ENCODE assay signal across 12 cellular contexts in the genomic region with DNA sequence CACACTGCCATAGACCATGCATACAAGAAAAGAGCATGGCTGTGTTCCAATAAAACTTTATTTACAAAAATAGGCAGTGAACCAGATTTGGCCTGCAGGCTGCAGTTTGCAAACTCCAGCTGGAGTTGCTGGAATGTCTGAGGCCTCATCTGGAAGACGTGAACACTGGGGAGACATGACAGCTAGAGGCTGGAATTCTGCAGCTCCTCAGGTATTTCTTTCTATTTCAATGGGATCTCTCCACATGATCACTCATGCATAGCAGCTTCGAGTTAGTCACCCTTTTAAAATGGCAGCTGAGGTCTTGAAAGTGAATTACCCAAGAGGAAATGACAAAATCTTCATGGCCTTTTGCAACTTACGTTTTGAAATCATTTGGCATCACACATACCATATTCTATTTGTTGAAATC. TPM values are rescaled to one million over a fixed set of nuclear protein-coding genes. Genes with fewer than 3 reads are reported as not detected.
DNase-seq lines count a peak whose midpoint lies in the region; ATAC-seq and TF ChIP-seq lines count a peak whose summit lies in the region.
"Had no signal": no experiment of that assay in that cellular context is flagged by ENCODE, and none has a peak within 500 bp of the region (broad histone marks: within the 10 kb centered on the region; RNA-seq: fewer than 3 reads in every experiment).

No MANE protein-coding gene starts in this region.

- H3K9me3 ChIP-seq in AG04450 (ENCODE audit: control insufficient read depth, insufficient read depth, low read length) (no peaks in the 10 kb centered on the region), H9 (ENCODE audit: control insufficient read depth, low read depth, low read length) (no peaks in the 10 kb centered on the region)

- H4K91ac ChIP-seq in H9 (ENCODE audit: insufficient read length, low read depth, low read length) = no peak overlapping the region

- no peak overlapping the region for H3K4ac ChIP-seq in H9 (ENCODE audit: low read depth, low read length)

- H2BK12ac ChIP-seq in H9 (ENCODE audit: insufficient read length, low read depth, low read length) = no peak overlapping the region

- H3K4me3 ChIP-seq in AG04450 (ENCODE audit: low read depth, low read length) = no peak overlapping the region

- no peak overlapping the region for H2AK5ac ChIP-seq in H9 (ENCODE audit: insufficient read length, low read length)

- H3K27ac ChIP-seq in AG04450 (ENCODE audit: low read depth, low read length) (no peak overlapping the region), foreskin keratinocyte (no peak overlapping the region), H9 (ENCODE audit: insufficient read length, low read depth, low read length) (no peak overlapping the region)

- no peaks in the 10 kb centered on the region for H3K23me2 ChIP-seq in H9 (ENCODE audit: insufficient read length, low read depth, low read length, poor library complexity, severe bottlenecking)

- H4K5ac ChIP-seq in H9 (ENCODE audit: insufficient read length, low read depth, low read length) = no peak overlapping the region

- POLR2A ChIA-PET in AG04450 (lab: Yijun Ruan, JAX) = interaction anchor here (0.6 to 0.7 kb wide), 2 partner anchors 369 to 693 kb away, joined by 3 read pairs; no protein-coding TSS in a partner anchor

- ATAC-seq in foreskin keratinocyte = peak; percentile 95
- ATAC-seq in HG02623 (IDR thresholded peaks at IDR 0.05; ENCODE audit: unreplicated experiment) = no peak
- ATAC-seq in GM21528 (IDR thresholded peaks at IDR 0.05; ENCODE audit: low FRiP score, unreplicated experiment) = no peak
- ATAC-seq: CD8-positive, alpha-beta T cell; HCT116 had no signal

- H3K14ac ChIP-seq in H9 (ENCODE audit: insufficient read depth, low read length) = no peak overlapping the region

- H3K27me3 ChIP-seq in AG04450 (ENCODE audit: control insufficient read depth, insufficient read depth, low read length) (no peaks in the 10 kb centered on the region), foreskin keratinocyte (no peaks in the 10 kb centered on the region), H9 (ENCODE audit: insufficient read depth, low read length) (no peaks in the 10 kb centered on the region)

- H3K4me3 Mint-ChIP-seq in H9 = no peak overlapping the region
- H3K4me3 Mint-ChIP-seq: CD8-positive, alpha-beta T cell; T-helper 1 cell treated with Interleukin-12 subunit alpha and Interleukin-12 subunit beta and Interleukin-4 antibody, amounts not matched to agents 30 μg/mL and 1 μg/mL, for 36 hours had no signal

- no peak overlapping the region for H2BK15ac ChIP-seq in H9 (ENCODE audit: low read depth, low read length)

- H2BK120ac ChIP-seq in H9 (ENCODE audit: low read depth, low read length, poor library complexity, severe bottlenecking) = no peak overlapping the region

- no peaks in the 10 kb centered on the region for H3K36me3 Mint-ChIP-seq in H9 (ENCODE audit: insufficient read depth in 1 of 3, low read depth in 3 of 3)
- H3K36me3 Mint-ChIP-seq: CD8-positive, alpha-beta T cell had no signal

- H2BK5ac ChIP-seq in H9 (ENCODE audit: insufficient read length, low read length) = no peak overlapping the region

- peaks cover 9 to 17% of the 10 kb centered on the region in 2 experiments for H3K4me1 Mint-ChIP-seq in H9

- H2AFZ ChIP-seq in H9 (ENCODE audit: low read length) = no peak overlapping the region

- H3K23ac ChIP-seq in H9 (ENCODE audit: insufficient read length, low read depth, low read length) = no peak overlapping the region

- H4K20me1 ChIP-seq in H9 (ENCODE audit: control insufficient read depth, insufficient read depth, insufficient read length) = no peaks in the 10 kb centered on the region

- H3K4me1 ChIP-seq in foreskin keratinocyte = peaks cover 9% of the 10 kb centered on the region
- H3K4me1 ChIP-seq in H9 (ENCODE audit: insufficient read depth, low read length) = no peaks in the 10 kb centered on the region; the same call in 1 of the 2 replicates

- H2BK20ac ChIP-seq in H9 (ENCODE audit: low read depth, low read length, poor library complexity, severe bottlenecking) = no peak overlapping the region

- no peak overlapping the region for H3K9ac ChIP-seq in H9 (ENCODE audit: extremely low read depth, insufficient read length, low read length)

- no peak overlapping the region for H3T11ph ChIP-seq in H9 (ENCODE audit: low read length)

- H3K79me1 ChIP-seq in H9 (ENCODE audit: insufficient read depth, low read depth, low read length, poor library complexity, severe bottlenecking) = no peaks in the 10 kb centered on the region

- WGBS in H9 (ENCODE audit: extremely low coverage, insufficient read length, low lambda C conversion rate) = no CpG with 5 or more reads among the region's 3 CpGs

- no peak overlapping the region for H4K8ac ChIP-seq in H9 (replicated peaks; ENCODE audit: insufficient read length, low read depth, low read length)

- DNase-seq in AG04450 (ENCODE audit: low read depth, low spot score) (peak; percentile 85), HPDE6-E6E7 (ENCODE audit: extremely low spot score) (peak; percentile 56), SIG-M5 treated with dmso at 0.1 percent for 504 hours (lab: John Stamatoyannopoulos, UW; ENCODE audit: unreplicated experiment) (peak; percentile 50), foreskin keratinocyte (peak; percentile 90 to 97), H9 (no peak), NCI-H1436 treated with DMSO at 0.1 percent for 48 hours (lab: John Stamatoyannopoulos, UW) (no peak)
- DNase-seq: CD8-positive, alpha-beta T cell; NCI-H2171 treated with DMSO at 0.1 percent for 48 hours had no signal

- H3K9me3 Mint-ChIP-seq in H9 = no peaks in the 10 kb centered on the region
- H3K9me3 Mint-ChIP-seq: CD8-positive, alpha-beta T cell; T-helper 1 cell treated with Interleukin-12 subunit alpha and Interleukin-12 subunit beta and Interleukin-4 antibody, amounts not matched to agents 30 μg/mL and 1 μg/mL, for 36 hours had no signal

- H3K56ac ChIP-seq in H9 (ENCODE audit: insufficient read length, low read depth, low read length) = no peak overlapping the region

- no peaks in the 10 kb centered on the region for H3K79me2 ChIP-seq in H9 (ENCODE audit: insufficient read depth, low read length)

- no peak overlapping the region for H3K4me2 ChIP-seq in H9 (ENCODE audit: insufficient read depth, insufficient read length, low read length)

- CTCF ChIA-PET in AG04450 (lab: Charles Lee) = interaction anchor here (1.0 to 1.6 kb wide), 3 partner anchors 31 to 232 kb away, joined by 3 to 8 read pairs (median 5); no protein-coding TSS in a partner anchor

- TF ChIP-seq CTCF in AG04450 (IDR thresholded peaks at IDR 0.05; ENCODE audit: low read depth, low read length) = peak; percentile 3; the same call in 1 of the 2 replicates
- peak; percentile 32 for TF ChIP-seq CTCF in foreskin keratinocyte (conservative IDR thresholded peaks at IDR 0.05)
- TF ChIP-seq CTCF in H9 (conservative IDR thresholded peaks at IDR 0.05) = no peak

- no peak overlapping the region; a peak in 1 of 7 replicates for H3K27ac Mint-ChIP-seq in H9
- H3K27ac Mint-ChIP-seq: CD8-positive, alpha-beta T cell; T-helper 1 cell treated with Interleukin-12 subunit alpha and Interleukin-12 subunit beta and Interleukin-4 antibody, amounts not matched to agents 30 μg/mL and 1 μg/mL, for 36 hours had no signal

- no peaks in the 10 kb centered on the region for H3K27me3 Mint-ChIP-seq in H9 (ENCODE audit: low read depth)

- no peak overlapping the region for H3K18ac ChIP-seq in H9 (ENCODE audit: insufficient read length, low read depth, low read length)

RNA-seq across cellular contexts. Expression of gene BET1, which starts 52.6 kb away (rescaled TPM):
- polyA plus RNA-seq in AG04450 (2011; rRNA removed) (37.3 and 53.9 TPM in 2 replicates), foreskin keratinocyte (22.4 and 22.9 TPM in 2 replicates)
- polyA minus RNA-seq in AG04450 (2011; rRNA and poly(A)+ RNA removed) = 6.7 and 8.7 TPM in 2 replicates
- total RNA-seq in foreskin keratinocyte (23.9 and 26.7 TPM in 2 replicates), H9 (2021) (21.4 and 23.4 TPM in 2 replicates)

Comparison
In these comparisons a context has a peak if more than half of its experiments do, and no peak if none do; other contexts are left out.
1. DNase-seq: peak in AG04450 (single experiment), HPDE6-E6E7 (single experiment), SIG-M5 treated with dmso at 0.1 percent for 504 hours (single experiment) and foreskin keratinocyte (2 of 2); none in H9 (single experiment) and NCI-H1436 treated with DMSO at 0.1 percent for 48 hours (single experiment).